ENCODE assay signal across 8 cellular contexts in genomic region chr1:40665335-40666171, GRCh38. TPM values are rescaled to one million over a fixed set of nuclear protein-coding genes. Genes with fewer than 3 reads are reported as not detected.
DNase-seq lines count a peak whose midpoint lies in the region; ATAC-seq and TF ChIP-seq lines count a peak whose summit lies in the region.

Gene RIMS3 (minus strand): TSS chr1:40665682. CDS start chr1:40641925, 23,757 bp downstream.

- no peaks in the 10 kb centered on the region for H3K36me3 Mint-ChIP-seq in activated CD4-positive, alpha-beta memory T cell treated with anti-CD3 and anti-CD28 coated beads for 36 hours
- H3K36me3 Mint-ChIP-seq in memory B cell: no peaks in the 10 kb centered on the region

- H3K9me3 Mint-ChIP-seq in activated CD4-positive, alpha-beta memory T cell treated with anti-CD3 and anti-CD28 coated beads for 36 hours: no peaks in the 10 kb centered on the region
- H3K9me3 Mint-ChIP-seq in memory B cell: no peaks in the 10 kb centered on the region

- ATAC-seq in GM18907 (IDR thresholded peaks at IDR 0.05; ENCODE audit: unreplicated experiment) (peak; percentile 64), HG03159 (IDR thresholded peaks at IDR 0.05; ENCODE audit: unreplicated experiment) (peak; percentile 64), memory B cell (ENCODE audit: low read depth) (peak; percentile 78)

- no peak for TF ChIP-seq CTCF in AG04449 (IDR thresholded peaks at IDR 0.05; ENCODE audit: insufficient read depth, low read length, missing control alignments)

- H3K27me3 Mint-ChIP-seq in activated CD4-positive, alpha-beta memory T cell treated with anti-CD3 and anti-CD28 coated beads for 36 hours: no peaks in the 10 kb centered on the region
- H3K27me3 Mint-ChIP-seq in memory B cell: no peaks in the 10 kb centered on the region

- peak within 1 kb of the TSS; percentile 49 for H3K4me3 ChIP-seq in AG04449 (ENCODE audit: low read depth, low read length)

- intact Hi-C loops in activated CD4-positive, alpha-beta memory T cell treated with anti-CD3 and anti-CD28 coated beads for 36 hours (cut with micrococcal nuclease): loop anchor here (5.0 kb wide), 2 partner anchors 187 to 523 kb away; no protein-coding TSS in a partner anchor

- H3K4me3 Mint-ChIP-seq in activated CD4-positive, alpha-beta memory T cell treated with anti-CD3 and anti-CD28 coated beads for 36 hours: peak within 1 kb of the TSS; percentile 73
- peak within 1 kb of the TSS; percentile 92 for H3K4me3 Mint-ChIP-seq in memory B cell

- H3K4me1 Mint-ChIP-seq in activated CD4-positive, alpha-beta memory T cell treated with anti-CD3 and anti-CD28 coated beads for 36 hours (ENCODE audit: low read depth): peaks cover 16% of the 10 kb centered on the region
- H3K4me1 Mint-ChIP-seq in memory B cell: peaks cover 21% of the 10 kb centered on the region

- POLR2A ChIA-PET in AG04449 (lab: Yijun Ruan, JAX): interaction anchor here (0.6 to 0.7 kb wide), 2 partner anchors 26 to 94 kb away, joined by 3 read pairs; partner anchors contain the start of gene NFYC
- POLR2A ChIA-PET in activated CD4-positive, alpha-beta memory T cell treated with anti-CD3 and anti-CD28 coated beads for 36 hours (lab: Charles Lee): interaction anchor here (0.8 kb wide), 1 partner anchor 26 kb away, joined by 3 read pairs; the partner anchor contains the start of gene NFYC

- CTCF ChIA-PET in AG04449 (lab: Yijun Ruan, JAX): interaction anchor here (0.7 to 1.1 kb wide), 2 partner anchors 15 to 185 kb away, joined by 3 read pairs; no protein-coding TSS in a partner anchor
- CTCF ChIA-PET in activated CD4-positive, alpha-beta memory T cell treated with anti-CD3 and anti-CD28 coated beads for 36 hours (lab: Charles Lee): interaction anchor here (1.1 to 1.2 kb wide), 2 partner anchors 66 to 107 kb away, joined by 3 to 4 read pairs; no protein-coding TSS in a partner anchor

- H3K27ac Mint-ChIP-seq in activated CD4-positive, alpha-beta memory T cell treated with anti-CD3 and anti-CD28 coated beads for 36 hours: no peak within 1 kb of the TSS
- H3K27ac Mint-ChIP-seq in memory B cell: peak within 1 kb of the TSS; percentile 7

- DNase-seq in AG04449 (ENCODE audit: low read depth, low spot score) (no peak), NCI-H510A (lab: John Stamatoyannopoulos, UW) (peak; percentile 70), ecto neural progenitor cell (ENCODE audit: low spot score) (peak; percentile 94), memory B cell (ENCODE audit: low spot score in 2 of 2) (peak; percentile 86 to 98)
- DNase-seq in activated CD4-positive, alpha-beta memory T cell treated with anti-CD3 and anti-CD28 coated beads for 36 hours: peak; percentile 91
- DNase-seq in stimulated activated CD8-positive, alpha-beta memory T cell treated with anti-CD3 and anti-CD28 coated beads, Interleukin-12 subunit alpha, Interleukin-12 subunit beta, amount 100 ng/mL, for 4 hours (ENCODE audit: low read depth): peak; percentile 75

RNA-seq across cellular contexts. Expression of gene RIMS3, which starts in this region (rescaled TPM):
- total RNA-seq in activated CD4-positive, alpha-beta memory T cell treated with anti-CD3 and anti-CD28 coated beads for 36 hours: 1 to 10 TPM; 3.7 to 4.0 TPM
